16 cellular contexts compared by ENCODE assay signal in genomic region chr1:233237623-233238022, GRCh38. TPM values are rescaled to one million over a fixed set of nuclear protein-coding genes. Genes with fewer than 3 reads are reported as not detected.
DNase-seq lines count a peak whose midpoint lies in the region; ATAC-seq and TF ChIP-seq lines count a peak whose summit lies in the region.
"Had no signal": no experiment of that assay in that cellular context is flagged by ENCODE, and none has a peak within 500 bp of the region (broad histone marks: within the 10 kb centered on the region; RNA-seq: fewer than 3 reads in every experiment).

No MANE protein-coding gene starts in this region.

- H4K91ac ChIP-seq in H9 (ENCODE audit: insufficient read length, low read depth, low read length), result no peak overlapping the region

- H3K79me2 ChIP-seq in H9 (ENCODE audit: insufficient read depth, low read length) (no peaks in the 10 kb centered on the region), osteoblast (ENCODE audit: insufficient read depth, low read length) (no peaks in the 10 kb centered on the region)

- peak overlapping the region in 2 of 3 experiments; percentile 26 to 90; a peak in 2 of 7 replicates for H3K27ac Mint-ChIP-seq in H9
- H3K27ac Mint-ChIP-seq: IgD-negative memory B cell had no signal

- no peak overlapping the region for H2BK120ac ChIP-seq in H9 (ENCODE audit: low read depth, low read length, poor library complexity, severe bottlenecking)

- no peaks in the 10 kb centered on the region for H3K4me1 ChIP-seq in H9 (ENCODE audit: insufficient read depth, low read length)
- no peaks in the 10 kb centered on the region for H3K4me1 ChIP-seq in osteoblast (ENCODE audit: insufficient read depth, low read length)

- no peak overlapping the region for H2BK5ac ChIP-seq in H9 (ENCODE audit: insufficient read length, low read length)

- H3K9ac ChIP-seq in H9 (ENCODE audit: extremely low read depth, insufficient read length, low read length), result no peak overlapping the region
- H3K9ac ChIP-seq: BLaER1 treated with 17β-estradiol and CSF1 and Interleukin-3, amounts not matched to agents 10 nM and 100 nM; GM23248 had no signal

- TF ChIP-seq CTCF in H9 (conservative IDR thresholded peaks at IDR 0.05) (no peak), fibroblast of the aortic adventitia (IDR thresholded peaks at IDR 0.05; ENCODE audit: insufficient read depth, low read length) (no peak), osteoblast (IDR thresholded peaks at IDR 0.05; ENCODE audit: extremely low read depth, low read depth, low read length) (no peak)

- H2BK15ac ChIP-seq in H9 (ENCODE audit: low read depth, low read length), result no peak overlapping the region

- no peaks in the 10 kb centered on the region for H3K36me3 ChIP-seq in osteoblast (ENCODE audit: insufficient read depth, low read length)

- H2BK12ac ChIP-seq in H9 (ENCODE audit: insufficient read length, low read depth, low read length), result no peak overlapping the region

- H3K23ac ChIP-seq in H9 (ENCODE audit: insufficient read length, low read depth, low read length), result no peak overlapping the region

- H3K27me3 Mint-ChIP-seq in H9 (ENCODE audit: low read depth), result no peaks in the 10 kb centered on the region
- H3K27me3 Mint-ChIP-seq: CD4-positive, CD25-positive, alpha-beta regulatory T cell; IgD-negative memory B cell had no signal

- H3K27ac ChIP-seq in H9 (ENCODE audit: insufficient read length, low read depth, low read length) (no peak overlapping the region), osteoblast (ENCODE audit: low read depth, low read length) (no peak overlapping the region)
- H3K27ac ChIP-seq: BLaER1 treated with 17β-estradiol and CSF1 and Interleukin-3, amounts not matched to agents 10 nM and 100 nM; GM23248 had no signal

- H3K4me3 Mint-ChIP-seq in H9, result no peak overlapping the region
- H3K4me3 Mint-ChIP-seq: CD4-positive, CD25-positive, alpha-beta regulatory T cell; IgD-negative memory B cell had no signal

- H4K8ac ChIP-seq in H9 (replicated peaks; ENCODE audit: insufficient read length, low read depth, low read length), result no peak overlapping the region

- no peaks in the 10 kb centered on the region for H3K9me3 Mint-ChIP-seq in H9
- H3K9me3 Mint-ChIP-seq: CD4-positive, CD25-positive, alpha-beta regulatory T cell; IgD-negative memory B cell had no signal

- ATAC-seq in left cardiac atrium, result peak; percentile 25 to 59
- peak; percentile 46 for ATAC-seq in sciatic nerve

- no peak overlapping the region for H3K4me3 ChIP-seq in fibroblast of the aortic adventitia (ENCODE audit: low read depth, low read length)
- H3K4me3 ChIP-seq in osteoblast (ENCODE audit: insufficient read depth, low read length), result no peak overlapping the region
- H3K4me3 ChIP-seq: BLaER1 treated with 17β-estradiol and CSF1 and Interleukin-3, amounts not matched to agents 10 nM and 100 nM; GM23248 had no signal

- H3K27me3 ChIP-seq in H9 (ENCODE audit: insufficient read depth, low read length) (no peaks in the 10 kb centered on the region), osteoblast (ENCODE audit: insufficient read depth, low read length) (no peaks in the 10 kb centered on the region)
- H3K27me3 ChIP-seq: BLaER1 treated with 17β-estradiol and CSF1 and Interleukin-3, amounts not matched to agents 10 nM and 100 nM had no signal

- H4K5ac ChIP-seq in H9 (ENCODE audit: insufficient read length, low read depth, low read length), result no peak overlapping the region

- no peak overlapping the region for H3T11ph ChIP-seq in H9 (ENCODE audit: low read length)

- no peak overlapping the region for H2AK5ac ChIP-seq in H9 (ENCODE audit: insufficient read length, low read length)

- peaks cover 22 to 47% (median 22%) of the 10 kb centered on the region in 3 experiments; a peak in 6 of 7 replicates for H3K36me3 Mint-ChIP-seq in H9 (ENCODE audit: insufficient read depth in 1 of 3, low read depth in 3 of 3)

- H3K79me1 ChIP-seq in H9 (ENCODE audit: insufficient read depth, low read depth, low read length, poor library complexity, severe bottlenecking), result peaks cover 5% of the 10 kb centered on the region

- H3K9me3 ChIP-seq in H9 (ENCODE audit: control insufficient read depth, low read depth, low read length) (no peaks in the 10 kb centered on the region), osteoblast (ENCODE audit: low read depth, low read length) (no peaks in the 10 kb centered on the region)
- H3K9me3 ChIP-seq: BLaER1 treated with 17β-estradiol and CSF1 and Interleukin-3, amounts not matched to agents 10 nM and 100 nM had no signal

- no peak for DNase-seq in left cardiac atrium
- DNase-seq in cardiac septum (ENCODE audit: low spot score), result no peak
- DNase-seq in H9, result no peak
- DNase-seq in fibroblast of the aortic adventitia (ENCODE audit: low read depth), result peak; percentile 55
- DNase-seq in sciatic nerve (ENCODE audit: low spot score), result no peak
- DNase-seq in HT-29 (ENCODE audit: low spot score), result no peak
- no peak for DNase-seq in COLO829 (ENCODE audit: low spot score)
- DNase-seq in osteoblast (ENCODE audit: insufficient read length, low spot score, missing footprints), result no peak
- DNase-seq: ACHN; CD4-positive, CD25-positive, alpha-beta regulatory T cell; DMS153; DMS79 treated with DMSO at 0.1 percent for 48 hours; GM23248; H7 had no signal

- no peak overlapping the region for H3K4ac ChIP-seq in H9 (ENCODE audit: low read depth, low read length)

- no peaks in the 10 kb centered on the region for H3K23me2 ChIP-seq in H9 (ENCODE audit: insufficient read length, low read depth, low read length, poor library complexity, severe bottlenecking)

- H2AFZ ChIP-seq in H9 (ENCODE audit: low read length) (no peak overlapping the region), osteoblast (ENCODE audit: low read length) (no peak overlapping the region)
- H2AFZ ChIP-seq: GM23248 had no signal

- H3K4me2 ChIP-seq in H9 (ENCODE audit: insufficient read depth, insufficient read length, low read length), result no peak overlapping the region
- H3K4me2 ChIP-seq in osteoblast (ENCODE audit: insufficient read depth, low read length), result no peak overlapping the region
- H3K4me2 ChIP-seq: BLaER1 treated with 17β-estradiol and CSF1 and Interleukin-3, amounts not matched to agents 10 nM and 100 nM had no signal

- H4K20me1 ChIP-seq in H9 (ENCODE audit: control insufficient read depth, insufficient read depth, insufficient read length), result no peaks in the 10 kb centered on the region
- no peaks in the 10 kb centered on the region for H4K20me1 ChIP-seq in osteoblast (ENCODE audit: insufficient read depth, low read length)
- H4K20me1 ChIP-seq: BLaER1 treated with 17β-estradiol and CSF1 and Interleukin-3, amounts not matched to agents 10 nM and 100 nM had no signal

- no peak overlapping the region for H3K56ac ChIP-seq in H9 (ENCODE audit: insufficient read length, low read depth, low read length)

- H3K4me1 Mint-ChIP-seq in H9, result peaks cover 7 to 10% of the 10 kb centered on the region in 2 experiments; a peak in 2 of 4 replicates
- H3K4me1 Mint-ChIP-seq: CD4-positive, CD25-positive, alpha-beta regulatory T cell; IgD-negative memory B cell had no signal

- no peak overlapping the region for H3K14ac ChIP-seq in H9 (ENCODE audit: insufficient read depth, low read length)

- WGBS in H9 (ENCODE audit: extremely low coverage, insufficient read length, low lambda C conversion rate), result no CpG with 5 or more reads among the region's 2 CpGs

- no peak overlapping the region for H2BK20ac ChIP-seq in H9 (ENCODE audit: low read depth, low read length, poor library complexity, severe bottlenecking)

- intact Hi-C loops in left cardiac atrium (cut with DNase I) (loop anchor here in 1 of 2 donors (5.0 kb wide), 1 partner anchor 605 kb away; the partner anchor contains the start of gene SIPA1L2), cardiac septum (cut with DNase I) (no loop called here), sciatic nerve (cut with DNase I) (no loop called here)

- H3K18ac ChIP-seq in H9 (ENCODE audit: insufficient read length, low read depth, low read length), result no peak overlapping the region

RNA-seq across cellular contexts. Expression of gene PCNX2, which starts 57.9 kb away (rescaled TPM):
- total RNA-seq in left cardiac atrium, result 1 to 10 TPM; 3.2 to 4.2 TPM
- 4.2 TPM for total RNA-seq in cardiac septum
- total RNA-seq in H9 (2021), result 42.0 and 45.1 TPM in 2 replicates
- 70.7 and 130 TPM in 2 replicates for total RNA-seq in fibroblast of the aortic adventitia (ENCODE audit: low replicate concordance)
- total RNA-seq in sciatic nerve, result 16.2 TPM
- total RNA-seq in HT-29 (2014; rRNA removed; shearing (Covaris generic)), result 11.8 and 20.2 TPM in 2 replicates
- total RNA-seq in osteoblast, result 56.8 and 68.4 TPM in 2 replicates
